In the genomic region with DNA sequence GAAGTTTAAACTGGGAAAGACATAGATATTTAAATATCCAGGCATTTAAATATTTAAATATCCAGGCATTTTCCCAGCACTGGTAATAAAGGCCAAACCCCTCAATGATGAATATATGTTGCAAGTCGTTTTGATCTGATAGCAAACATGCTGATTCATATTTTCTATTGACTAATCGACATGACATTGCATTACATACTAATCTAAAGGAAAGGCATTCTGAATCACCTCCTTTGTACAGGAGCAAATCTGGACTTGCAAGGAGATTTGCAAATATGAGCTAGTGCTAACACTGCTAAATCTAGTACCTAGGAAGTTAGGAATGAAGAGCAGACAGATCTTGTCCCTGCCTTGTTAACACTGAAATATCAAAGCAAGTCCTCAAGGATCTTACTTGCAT, we compare ENCODE assay signal across 16 cellular contexts.
DNase-seq lines count a peak whose midpoint lies in the region; ATAC-seq, FAIRE-seq and TF ChIP-seq lines count a peak whose summit lies in the region.
"Had no signal": no experiment of that assay in that cellular context is flagged by ENCODE, and none has a peak within 500 bp of the region (broad histone marks: within the 10 kb centered on the region; RNA-seq: fewer than 3 reads in every experiment).

No MANE protein-coding gene starts in this region.

- no peak overlapping the region; the same call in 1 of the 2 replicates for H3K4me3 ChIP-seq in PC-3 (ENCODE audit: low read length)
- H3K4me3 ChIP-seq in H1 (ENCODE audit: extremely low read depth in 1 of 4, insufficient read depth in 2 of 4, low read depth in 3 of 4, low read length in 4 of 4), result no peak overlapping the region
- H3K4me3 ChIP-seq in pancreas, result no peak overlapping the region
- no peak overlapping the region for H3K4me3 ChIP-seq in neuronal stem cell (ENCODE audit: low read length in 2 of 2)
- H3K4me3 ChIP-seq: hepatocyte, uterus had no signal

- H3K4me1 ChIP-seq in PC-3 (ENCODE audit: insufficient read depth, low read length) (peaks cover 19% of the 10 kb centered on the region), H1 (replicated peaks in 1 of 4; ENCODE audit: control insufficient read depth in 3 of 4, insufficient read depth in 4 of 4, low read length in 3 of 4) (no peaks in the 10 kb centered on the region), pancreas (no peaks in the 10 kb centered on the region), neuronal stem cell (ENCODE audit: control insufficient read depth in 2 of 2, insufficient read depth in 1 of 2, low read depth in 1 of 2, low read length in 2 of 2) (no peaks in the 10 kb centered on the region)
- H3K4me1 ChIP-seq: uterus had no signal

- H2BK12ac ChIP-seq in H1 (ENCODE audit: low read depth, low read length) (no peak overlapping the region), neuronal stem cell (ENCODE audit: low read length) (no peak overlapping the region)

- H3K79me1 ChIP-seq in H1 (ENCODE audit: low read depth, low read length) (no peaks in the 10 kb centered on the region), neuronal stem cell (ENCODE audit: low read depth, low read length) (no peaks in the 10 kb centered on the region)

- FAIRE-seq in H1 (lab: Jason Lieb, UNC) (no peak), pancreas (lab: Jason Lieb, UNC) (no peak)
- FAIRE-seq: TTC549 had no signal

- CTCF ChIA-PET in PC-3 (lab: Charles Lee), result interaction anchor here (0.5 to 1.7 kb wide), 8 partner anchors 56 to 966 kb away, joined by 3 to 24 read pairs (median 3); no protein-coding TSS in a partner anchor
- CTCF ChIA-PET in H1 (lab: Charles Lee; ENCODE audit: partially characterized antibody), result interaction anchor here (0.6 to 9.3 kb wide), 30 partner anchors 11 to 836 kb away, joined by 3 to 103 read pairs (median 5); no protein-coding TSS in a partner anchor

- H3K18ac ChIP-seq in H1 (ENCODE audit: extremely low read depth, low read length) (no peak overlapping the region), neuronal stem cell (ENCODE audit: low read length) (no peak overlapping the region)

- H3K27me3 ChIP-seq in PC-3 (ENCODE audit: low read length) (no peaks in the 10 kb centered on the region), H1 (replicated peaks in 1 of 4; ENCODE audit: control insufficient read depth in 3 of 4, extremely low read depth in 1 of 4, insufficient read depth in 3 of 4, low read length in 3 of 4) (no peaks in the 10 kb centered on the region), pancreas (no peaks in the 10 kb centered on the region), neuronal stem cell (ENCODE audit: control insufficient read depth in 3 of 3, insufficient read depth in 3 of 3, low read depth in 1 of 3, low read length in 3 of 3) (no peaks in the 10 kb centered on the region)
- H3K27me3 ChIP-seq: hepatocyte, uterus had no signal

- H3K4ac ChIP-seq in H1 (replicated peaks; ENCODE audit: insufficient read length, low read depth, low read length) (no peak overlapping the region), neuronal stem cell (ENCODE audit: low read length) (no peak overlapping the region)

- H2BK5ac ChIP-seq in H1 (ENCODE audit: low read depth, low read length) (no peak overlapping the region), neuronal stem cell (ENCODE audit: low read length) (no peak overlapping the region)

- no peak for TF ChIP-seq POLR2A in H1 (IDR thresholded peaks at IDR 0.05; ENCODE audit: control extremely low read depth in 1 of 2, low read depth in 2 of 2, low read length in 2 of 2)

- TF ChIP-seq RAD21 in H1 (IDR thresholded peaks at IDR 0.05 in 1 of 2, conservative IDR thresholded peaks at IDR 0.05 in 1 of 2; ENCODE audit: low read depth in 2 of 2, low read length in 2 of 2), result no peak

- H3K9me3 ChIP-seq in PC-3 (ENCODE audit: low read length), result no peaks in the 10 kb centered on the region
- no peaks in the 10 kb centered on the region for H3K9me3 ChIP-seq in H1 (ENCODE audit: insufficient read depth in 2 of 2, low read depth in 1 of 2, low read length in 1 of 2)
- H3K9me3 ChIP-seq in pancreas, result no peaks in the 10 kb centered on the region
- H3K9me3 ChIP-seq in neuronal stem cell (replicated peaks in 1 of 2; ENCODE audit: control insufficient read depth in 2 of 2, insufficient read depth in 1 of 2, low read depth in 1 of 2, low read length in 2 of 2), result no peaks in the 10 kb centered on the region
- H3K9me3 ChIP-seq: uterus had no signal

- peak overlapping the region; percentile 91 for H3K27ac ChIP-seq in PC-3 (ENCODE audit: low read length)
- H3K27ac ChIP-seq in H1 (ENCODE audit: low read depth, low read length), result no peak overlapping the region
- H3K27ac ChIP-seq in pancreas, result no peak overlapping the region
- no peak overlapping the region for H3K27ac ChIP-seq in neuronal stem cell (replicated peaks; ENCODE audit: low read length)
- H3K27ac ChIP-seq: hepatocyte, uterus had no signal

- peak; percentile 87 for ATAC-seq in PC-3
- peak in 3 of 4 donors; percentile 22 to 75 (median 63) for ATAC-seq in pancreas

- H3K23me2 ChIP-seq in H1 (ENCODE audit: low read depth, low read length), result no peaks in the 10 kb centered on the region

- no peak for TF ChIP-seq EP300 in H1 (IDR thresholded peaks at IDR 0.05; ENCODE audit: borderline replicate concordance in 1 of 2, low read depth in 2 of 2, low read length in 2 of 2)

- TF ChIP-seq CTCF in PC-3 (conservative IDR thresholded peaks at IDR 0.05; ENCODE audit: low read depth, low read length) (no peak), H1 (IDR thresholded peaks at IDR 0.05; ENCODE audit: control extremely low read depth in 1 of 3, insufficient read depth in 1 of 3, low read depth in 1 of 3, low read length in 3 of 3) (no peak), pancreas (IDR thresholded peaks at IDR 0.05) (no peak)

- H2AFZ ChIP-seq in PC-3 (ENCODE audit: low read length) (no peak overlapping the region), H1 (ENCODE audit: low read length) (no peak overlapping the region), neuronal stem cell (ENCODE audit: low read length) (no peak overlapping the region)
- H2AFZ ChIP-seq: hepatocyte had no signal

- no TSS peak for BruUV-seq in PC-3 (replicated peaks; lab: Mats Ljungman, UMichigan)

- no peaks in the 10 kb centered on the region for H3K79me2 ChIP-seq in PC-3 (ENCODE audit: low read length)
- no peaks in the 10 kb centered on the region for H3K79me2 ChIP-seq in H1 (ENCODE audit: control insufficient read depth in 1 of 2, insufficient read depth in 2 of 2, low read length in 2 of 2)
- H3K79me2 ChIP-seq: hepatocyte had no signal

- peak; percentile 71 for DNase-seq in HCEC 1CT
- peak; percentile 87 for DNase-seq in PC-3
- no peak for DNase-seq in H1 (ENCODE audit: low read depth in 1 of 2, low spot score in 2 of 2)
- DNase-seq in pancreas, result no peak
- no peak for DNase-seq in NCI-H446 (lab: John Stamatoyannopoulos, UW)
- no peak for DNase-seq in NCI-H446 treated with DMSO at 0.1 percent for 48 hours (lab: John Stamatoyannopoulos, UW)
- DNase-seq in neuronal stem cell (ENCODE audit: low spot score), result no peak
- DNase-seq in NK-92 (lab: John Stamatoyannopoulos, UW; ENCODE audit: unreplicated experiment), result no peak
- DNase-seq: activated naive CD4-positive, alpha-beta T cell treated with Interleukin-2 at 50 U/mL for 16 hours; NCI-H187; NCI-H69; SHP77; stimulated activated CD4-positive, alpha-beta T cell treated with anti-CD3 and anti-CD28 coated beads, Interleukin-4, amount 100 ng/mL, for 4 hours; uterus had no signal

- H4K8ac ChIP-seq in H1 (ENCODE audit: extremely low read depth, insufficient read depth, low read length) (no peak overlapping the region), neuronal stem cell (ENCODE audit: low read depth, low read length) (no peak overlapping the region)

- no peak overlapping the region for H3K56ac ChIP-seq in H1 (replicated peaks; ENCODE audit: insufficient read length, low read depth, low read length)

- H2BK120ac ChIP-seq in H1 (replicated peaks; ENCODE audit: low read depth, low read length) (no peak overlapping the region), neuronal stem cell (ENCODE audit: low read depth, low read length) (no peak overlapping the region)

- POLR2A ChIA-PET in PC-3 (lab: Charles Lee; ENCODE audit: unreplicated experiment) (no interaction called here), H1 (lab: Charles Lee; ENCODE audit: partially characterized antibody) (interaction anchor here (1.3 kb wide), 1 partner anchor 16 kb away, joined by 3 read pairs; no protein-coding TSS in a partner anchor)

- H3K36me3 ChIP-seq in PC-3 (ENCODE audit: low read depth, low read length) (no peaks in the 10 kb centered on the region), H1 (ENCODE audit: control insufficient read depth in 2 of 4, insufficient read depth in 4 of 4, low read length in 3 of 4) (no peaks in the 10 kb centered on the region), pancreas (no peaks in the 10 kb centered on the region), neuronal stem cell (replicated peaks in 1 of 2; ENCODE audit: control insufficient read depth in 2 of 2, insufficient read depth in 2 of 2, low read length in 2 of 2) (no peaks in the 10 kb centered on the region)
- H3K36me3 ChIP-seq: uterus had no signal

- H2BK15ac ChIP-seq in H1 (ENCODE audit: low read length) (0 out of 2 replicates have a peak overlapping the region, but pooled peaks have one; percentile 35), neuronal stem cell (ENCODE audit: low read length) (no peak overlapping the region)

- no peaks in the 10 kb centered on the region for H3F3A ChIP-seq in PC-3 (ENCODE audit: low read length, unreplicated experiment)

- no peak overlapping the region for H4K5ac ChIP-seq in H1 (ENCODE audit: insufficient read length, low read depth, low read length)

- H4K91ac ChIP-seq in H1 (replicated peaks; ENCODE audit: insufficient read length, low read length) (no peak overlapping the region), neuronal stem cell (ENCODE audit: low read depth, low read length, poor library complexity) (no peak overlapping the region)

- H2AK5ac ChIP-seq in H1 (ENCODE audit: low read depth, low read length) (no peak overlapping the region), neuronal stem cell (ENCODE audit: low read depth, low read length) (no peak overlapping the region)

- no peaks in the 10 kb centered on the region for H4K20me1 ChIP-seq in PC-3 (ENCODE audit: low read length)
- no peaks in the 10 kb centered on the region for H4K20me1 ChIP-seq in H1 (replicated peaks in 1 of 2; ENCODE audit: control insufficient read depth in 1 of 2, insufficient read depth in 2 of 2, low read length in 2 of 2)

- H2BK20ac ChIP-seq in H1 (ENCODE audit: low read length), result no peak overlapping the region

- intact Hi-C loops in PC-3 (cut with micrococcal nuclease), result loop anchor here (1.0 to 10.0 kb wide), 8 partner anchors 18 to 837 kb away; no protein-coding TSS in a partner anchor
- intact Hi-C loops in pancreas (cut with DNase I), result loop anchor here in 2 of 3 donors (10.0 kb wide), 1 partner anchor 150 kb away; no protein-coding TSS in a partner anchor

- WGBS in H1 (ENCODE audit: extremely low coverage in 1 of 2, insufficient coverage in 1 of 2, insufficient read length in 1 of 2, insufficient replicate concordance in 2 of 2, low coverage in 1 of 2, low lambda C conversion rate in 2 of 2, missing lambda C conversion rate in 1 of 2), 2 experiments, result 84% methylated on average over 2 of the region's 2 CpGs; no CpG with 5 or more reads in 1 of the 2 experiments
- WGBS in pancreas, 2 donors, result 22 to 24% methylated on average over 2 of the region's 2 CpGs
- WGBS in neuronal stem cell (ENCODE audit: extremely low coverage in 2 of 2, insufficient read length in 2 of 2, insufficient replicate concordance in 1 of 2), 2 donors, result no CpG with 5 or more reads among the region's 2 CpGs

- H3K14ac ChIP-seq in H1 (ENCODE audit: insufficient read length) (no peak overlapping the region), neuronal stem cell (ENCODE audit: low read length) (no peak overlapping the region)

- H3K9ac ChIP-seq in PC-3 (ENCODE audit: low read length), result peak overlapping the region; percentile 49
- no peak overlapping the region for H3K9ac ChIP-seq in H1 (replicated peaks in 1 of 4; ENCODE audit: extremely low read depth in 1 of 4, low read depth in 3 of 4, low read length in 3 of 4)
- H3K9ac ChIP-seq in neuronal stem cell (ENCODE audit: low read depth, low read length, poor library complexity), result no peak overlapping the region

- H3K23ac ChIP-seq in H1 (ENCODE audit: insufficient read length), result no peak overlapping the region
- no peak overlapping the region for H3K23ac ChIP-seq in neuronal stem cell (ENCODE audit: low read depth, low read length, poor library complexity)

- no peaks in the 10 kb centered on the region for H3K9me2 ChIP-seq in PC-3 (replicated peaks; ENCODE audit: low read length)

- H3K4me2 ChIP-seq in PC-3 (ENCODE audit: low read length) (peak overlapping the region; percentile 59), H1 (ENCODE audit: insufficient read depth in 1 of 2, low read depth in 2 of 2, low read length in 2 of 2) (no peak overlapping the region), neuronal stem cell (ENCODE audit: insufficient read depth, low read length, poor library complexity, severe bottlenecking) (no peak overlapping the region)
- H3K4me2 ChIP-seq: hepatocyte had no signal

Comparison
In these comparisons a context has a peak if more than half of its experiments do, and no peak if none do; other contexts are left out.
1. DNase-seq: peak in HCEC 1CT (single experiment) and PC-3 (single experiment); none in H1 (0 of 2), pancreas (0 of 6), NCI-H446 (0 of 2), NCI-H446 treated with DMSO at 0.1 percent for 48 hours (single experiment), neuronal stem cell (single experiment) and NK-92 (single experiment).